ENCODE assay signal across 10 cellular contexts in the genomic region with DNA sequence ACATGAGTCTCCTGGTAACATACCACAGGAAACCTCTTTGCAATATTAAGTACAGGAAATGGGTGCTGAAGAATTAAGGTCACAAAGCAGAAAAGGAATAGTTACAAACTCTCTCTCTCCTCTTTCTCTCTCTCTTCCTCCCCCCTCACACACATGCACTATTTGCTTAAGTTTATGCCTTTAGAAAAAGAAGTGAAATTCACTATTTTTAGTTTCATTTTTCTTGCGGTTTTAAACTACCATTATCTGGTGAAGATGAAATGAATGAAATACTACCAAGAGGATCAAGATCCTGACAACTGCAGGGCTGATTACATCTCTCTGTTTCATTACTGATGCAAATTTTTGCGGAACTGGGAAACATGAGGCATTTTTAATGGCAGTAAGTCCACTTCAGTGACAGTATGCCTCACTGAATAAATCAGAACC.
DNase-seq lines count a peak whose midpoint lies in the region; ATAC-seq and TF ChIP-seq lines count a peak whose summit lies in the region.
"Had no signal": no experiment of that assay in that cellular context is flagged by ENCODE, and none has a peak within 500 bp of the region (broad histone marks: within the 10 kb centered on the region; RNA-seq: fewer than 3 reads in every experiment).

No MANE protein-coding gene starts in this region.

- no peak for TF ChIP-seq CTCF in suprapubic skin (IDR thresholded peaks at IDR 0.05)
- TF ChIP-seq CTCF in endothelial cell (IDR thresholded peaks at IDR 0.05; ENCODE audit: unreplicated experiment): no peak

- peaks cover 0 to 3% (median 0%) of the 10 kb centered on the region in 5 donors for H3K27me3 Mint-ChIP-seq in naive thymus-derived CD4-positive, alpha-beta T cell
- peaks cover 2% of the 10 kb centered on the region for H3K27me3 Mint-ChIP-seq in endothelial cell (ENCODE audit: unreplicated experiment)
- H3K27me3 Mint-ChIP-seq: type B pancreatic cell had no signal

- H3K9me3 Mint-ChIP-seq in naive thymus-derived CD4-positive, alpha-beta T cell: peaks cover 0 to 9% (median 2%) of the 10 kb centered on the region in 11 donors
- no peaks in the 10 kb centered on the region for H3K9me3 Mint-ChIP-seq in endothelial cell (ENCODE audit: unreplicated experiment)

- peak overlapping the region; percentile 23 for H3K4me3 ChIP-seq in Jurkat, Clone E6-1 (ENCODE audit: low read length)
- no peak overlapping the region for H3K4me3 ChIP-seq in naive thymus-derived CD4-positive, alpha-beta T cell (ENCODE audit: low read length)
- no peak overlapping the region for H3K4me3 ChIP-seq in suprapubic skin
- H3K4me3 ChIP-seq: smooth muscle cell had no signal

- 73% methylated on average over 2 of the region's 2 CpGs for WGBS in suprapubic skin

- DNase-seq in Jurkat, Clone E6-1 (ENCODE audit: low read depth, low spot score): peak; percentile 78
- DNase-seq in naive thymus-derived CD4-positive, alpha-beta T cell: no peak
- no peak for DNase-seq in stimulated activated CD4-positive, alpha-beta T cell treated with anti-CD3 and anti-CD28 coated beads, Interleukin-2, amount 100 ng/mL, for 48 hours
- DNase-seq in suprapubic skin (ENCODE audit: low spot score in 2 of 2) (no peak), endothelial cell (ENCODE audit: low spot score) (no peak)
- DNase-seq in activated CD4-positive, alpha-beta T cell treated with anti-CD3 and anti-CD28 coated beads for 1 hour: no peak

- peak overlapping the region in 8 of 10 donors; percentile 48 to 83 (median 62) for H3K4me3 Mint-ChIP-seq in naive thymus-derived CD4-positive, alpha-beta T cell
- no peak overlapping the region for H3K4me3 Mint-ChIP-seq in endothelial cell (ENCODE audit: unreplicated experiment)
- H3K4me3 Mint-ChIP-seq: type B pancreatic cell had no signal

- H3K4me1 ChIP-seq in naive thymus-derived CD4-positive, alpha-beta T cell (ENCODE audit: control insufficient read depth in 2 of 2, insufficient read depth in 2 of 2, low read length in 2 of 2): no peaks in the 10 kb centered on the region
- H3K4me1 ChIP-seq in suprapubic skin: no peaks in the 10 kb centered on the region

- POLR2A ChIA-PET in naive thymus-derived CD4-positive, alpha-beta T cell (lab: Charles Lee): no interaction called here

- no peak overlapping the region for H3K27ac ChIP-seq in naive thymus-derived CD4-positive, alpha-beta T cell (ENCODE audit: low read depth, low read length)
- H3K27ac ChIP-seq in suprapubic skin: no peak overlapping the region

- H3K36me3 Mint-ChIP-seq in naive thymus-derived CD4-positive, alpha-beta T cell: peaks cover 0 to 3% (median 0%) of the 10 kb centered on the region in 5 donors
- no peaks in the 10 kb centered on the region for H3K36me3 Mint-ChIP-seq in endothelial cell (ENCODE audit: low read depth, unreplicated experiment)

- peaks cover 0 to 14% (median 13%) of the 10 kb centered on the region in 7 donors for H3K4me1 Mint-ChIP-seq in naive thymus-derived CD4-positive, alpha-beta T cell
- H3K4me1 Mint-ChIP-seq in endothelial cell (ENCODE audit: unreplicated experiment): peaks cover 5% of the 10 kb centered on the region

- peak overlapping the region in 3 of 9 donors; percentile 22 to 70 (median 41) for H3K27ac Mint-ChIP-seq in naive thymus-derived CD4-positive, alpha-beta T cell
- H3K27ac Mint-ChIP-seq in endothelial cell (ENCODE audit: unreplicated experiment): no peak overlapping the region
- H3K27ac Mint-ChIP-seq: type B pancreatic cell had no signal

- H3K9me3 ChIP-seq in naive thymus-derived CD4-positive, alpha-beta T cell (ENCODE audit: control insufficient read depth in 2 of 3, low read length in 3 of 3): no peaks in the 10 kb centered on the region
- H3K9me3 ChIP-seq in suprapubic skin: no peaks in the 10 kb centered on the region

- CTCF ChIA-PET in naive thymus-derived CD4-positive, alpha-beta T cell (lab: Charles Lee): no interaction called here

- no peak for TF ChIP-seq POLR2A in suprapubic skin (IDR thresholded peaks at IDR 0.05)

- TF ChIP-seq EP300 in suprapubic skin (IDR thresholded peaks at IDR 0.05): no peak

- H3K36me3 ChIP-seq in naive thymus-derived CD4-positive, alpha-beta T cell (ENCODE audit: control insufficient read depth in 2 of 3, insufficient read depth in 3 of 3, low read length in 3 of 3): no peaks in the 10 kb centered on the region
- no peaks in the 10 kb centered on the region for H3K36me3 ChIP-seq in suprapubic skin

- intact Hi-C loops in naive thymus-derived CD4-positive, alpha-beta T cell (cut with micrococcal nuclease): loop anchor here in 1 of 2 donors (5.0 kb wide), 1 partner anchor 34 kb away; no protein-coding TSS in a partner anchor

- H3K27me3 ChIP-seq in naive thymus-derived CD4-positive, alpha-beta T cell (ENCODE audit: control insufficient read depth in 2 of 2, insufficient read depth in 2 of 2, low read length in 2 of 2): no peaks in the 10 kb centered on the region
- no peaks in the 10 kb centered on the region for H3K27me3 ChIP-seq in suprapubic skin

- ATAC-seq in GM19035 (IDR thresholded peaks at IDR 0.05; ENCODE audit: unreplicated experiment): peak; percentile 92
- peak; percentile 92 for ATAC-seq in HG02678 (IDR thresholded peaks at IDR 0.05; ENCODE audit: unreplicated experiment)
- no peak for ATAC-seq in naive thymus-derived CD4-positive, alpha-beta T cell
